Comparison of ENCODE assay signal across 9 cellular contexts in genomic region chr18:49432602-49433001, GRCh38.
"Had no signal": no experiment of that assay in that cellular context is flagged by ENCODE, and none has a peak within 500 bp of the region (broad histone marks: within the 10 kb centered on the region; RNA-seq: fewer than 3 reads in every experiment).

No MANE protein-coding gene starts in this region.

- H3K9me3 Mint-ChIP-seq: H9, HFFc6, IgD-negative memory B cell had no signal

- H3K27me3 Mint-ChIP-seq: IgD-negative memory B cell had no signal

- H3K27ac ChIP-seq: HL-60, KMS-11 had no signal

- H3K4me3 Mint-ChIP-seq: H9, HFFc6, IgD-negative memory B cell had no signal

- DNase-seq: GOT3, H9, HCEC 1CT, HFFc6, KBM-7 had no signal

- ATAC-seq: HepG2 had no signal

- H3K27ac Mint-ChIP-seq: HFFc6, IgD-negative memory B cell had no signal
